Comparison of ENCODE assay signal across 25 cellular contexts in genomic region chr7:1967512-1968396, GRCh38.
A peak's percentile ranks its signal among the peaks of the same experiment; 100 is the strongest.
DNase-seq lines count a peak whose midpoint lies in the region; ATAC-seq, FAIRE-seq and TF ChIP-seq lines count a peak whose summit lies in the region.
"Had no signal": no experiment of that assay in that cellular context is flagged by ENCODE, and none has a peak within 500 bp of the region (broad histone marks: within the 10 kb centered on the region; RNA-seq: fewer than 3 reads in every experiment).

No MANE protein-coding gene starts in this region.

- ATAC-seq in right lobe of liver (no peak), HepG2 (no peak), T-helper 17 cell (no peak), lower lobe of right lung (no peak), aorta (ENCODE audit: low FRiP score) (no peak), HG03025 (IDR thresholded peaks at IDR 0.05; ENCODE audit: low FRiP score, unreplicated experiment) (no peak)
- ATAC-seq: activated T-cell treated with anti-CD3 and anti-CD28 coated beads, Interleukin-2, amount 50 U/mL, for 72 hours; foreskin keratinocyte had no signal

- no peak overlapping the region for H3K4me3 Mint-ChIP-seq in T-helper 17 cell
- H3K4me3 Mint-ChIP-seq: activated naive CD8-positive, alpha-beta T cell; activated T-cell treated with anti-CD3 and anti-CD28 coated beads, Interleukin-2, amount 50 U/mL, for 72 hours had no signal

- peaks cover 12% of the 10 kb centered on the region for H3K4me1 Mint-ChIP-seq in T-helper 17 cell

- no peaks in the 10 kb centered on the region for H4K20me1 ChIP-seq in HepG2 (ENCODE audit: insufficient read depth, low read length)

- peak in 2 of 3 donors; percentile 6 to 43 for DNase-seq in right lobe of liver
- DNase-seq in HepG2 (ENCODE audit: low spot score) = no peak
- peak in 1 of 3 donors; percentile 2 for DNase-seq in T-helper 17 cell
- peak; percentile 37 for DNase-seq in lower lobe of right lung
- DNase-seq in aorta = peak; percentile 39 to 62
- no peak for DNase-seq in NOMO-1 treated with dmso at 0.1 percent for 144 hours (lab: John Stamatoyannopoulos, UW; ENCODE audit: unreplicated experiment)
- no peak for DNase-seq in MV-4-11 (lab: John Stamatoyannopoulos, UW)
- DNase-seq: activated CD4-positive, CD25-positive, alpha-beta regulatory T cell treated with anti-CD3 and anti-CD28 coated beads, Interleukin-2, amount 50 U/mL, for 72 hours; activated T-cell treated with anti-CD3 and anti-CD28 coated beads, Interleukin-2, amount 50 U/mL, for 72 hours; DND-41; effector CD4-positive, alpha-beta T cell; foreskin keratinocyte; immature natural killer cell; NCI-H2081 treated with DMSO at 0.1 percent for 48 hours; NCI-H526; occipital lobe; stimulated activated CD4-positive, alpha-beta T cell treated with anti-CD3 and anti-CD28 coated beads, Interleukin-4, amount 100 ng/mL, for 1 hour; stomach; T1000 had no signal

- H3K9ac ChIP-seq in HepG2 (ENCODE audit: insufficient read depth, low read depth, low read length) = no peak overlapping the region

- H3K79me2 ChIP-seq in HepG2 (ENCODE audit: insufficient read depth, low read length) = no peaks in the 10 kb centered on the region
- H3K79me2 ChIP-seq: hepatocyte had no signal

- no peaks in the 10 kb centered on the region for H3K36me3 ChIP-seq in right lobe of liver
- H3K36me3 ChIP-seq in HepG2 (replicated peaks in 1 of 2; ENCODE audit: control insufficient read depth in 1 of 2, insufficient read depth in 2 of 2, low read length in 2 of 2) = peaks cover 1 to 18% of the 10 kb centered on the region in 2 experiments; a peak in 4 of 5 replicates
- H3K36me3 ChIP-seq in lower lobe of right lung = peaks cover 3% of the 10 kb centered on the region
- H3K36me3 ChIP-seq in aorta (ENCODE audit: control insufficient read depth in 1 of 2, insufficient read depth in 2 of 2, low read length in 1 of 2) = no peaks in the 10 kb centered on the region

- H3K4me3 ChIP-seq in right lobe of liver (no peak overlapping the region), HepG2 (replicated peaks in 1 of 3; ENCODE audit: insufficient read depth in 1 of 3, low read depth in 2 of 3, low read length in 3 of 3) (no peak overlapping the region), lower lobe of right lung (no peak overlapping the region), aorta (ENCODE audit: low read length in 2 of 2) (no peak overlapping the region)
- H3K4me3 ChIP-seq: hepatocyte, stomach, tibial nerve had no signal

- POLR2A ChIA-PET in HepG2 (lab: Yijun Ruan, JAX) = no interaction called here

- TF ChIP-seq EP300 in HepG2 (IDR thresholded peaks at IDR 0.05; ENCODE audit: low read depth in 2 of 2, low read length in 2 of 2) = no peak
- no peak for TF ChIP-seq EP300 in HepG2 (CRISPR knock-in tag; IDR thresholded peaks at IDR 0.05; ENCODE audit: borderline replicate concordance)

- no peak overlapping the region for H2AFZ ChIP-seq in HepG2 (ENCODE audit: low read length)
- H2AFZ ChIP-seq: hepatocyte had no signal

- no peak for FAIRE-seq in HepG2 (lab: Jason Lieb, UNC)
- FAIRE-seq: GM12891 had no signal

- H3K4me1 ChIP-seq in right lobe of liver (peaks cover 0 to 9% (median 0%) of the 10 kb centered on the region in 4 donors), HepG2 (ENCODE audit: insufficient read depth, low read length) (no peaks in the 10 kb centered on the region), lower lobe of right lung (no peaks in the 10 kb centered on the region), aorta (ENCODE audit: control insufficient read depth in 1 of 2, insufficient read depth in 2 of 2, low read length in 2 of 2) (no peaks in the 10 kb centered on the region)
- H3K4me1 ChIP-seq: foreskin keratinocyte, stomach, tibial nerve had no signal

- no peak overlapping the region for H3K4me2 ChIP-seq in HepG2 (ENCODE audit: low read depth, low read length)
- H3K4me2 ChIP-seq: hepatocyte had no signal

- 98% methylated on average over 9 of the region's 45 CpGs for WGBS in right lobe of liver (ENCODE audit: insufficient coverage, low coverage, low lambda C conversion rate, missing lambda C conversion rate)
- WGBS in HepG2 (ENCODE audit: low lambda C conversion rate) = 97% methylated on average over 34 of the region's 45 CpGs
- WGBS in aorta, 2 donors = 96% methylated on average over 45 of the region's 45 CpGs

- no peak for TF ChIP-seq RAD21 in HepG2 (CRISPR knock-in tag; IDR thresholded peaks at IDR 0.05)

- H3K9me3 ChIP-seq in right lobe of liver (no peaks in the 10 kb centered on the region), HepG2 (ENCODE audit: low read length) (no peaks in the 10 kb centered on the region), T-helper 17 cell (ENCODE audit: control insufficient read depth, low read length, poor library complexity, severe bottlenecking) (no peaks in the 10 kb centered on the region), lower lobe of right lung (no peaks in the 10 kb centered on the region), aorta (ENCODE audit: control insufficient read depth, low read length) (no peaks in the 10 kb centered on the region)
- H3K9me3 ChIP-seq: stomach, tibial nerve had no signal

- no peaks in the 10 kb centered on the region for H3K36me3 Mint-ChIP-seq in T-helper 17 cell (ENCODE audit: low read depth)

- CTCF ChIA-PET in HepG2 (lab: Yijun Ruan, JAX; ENCODE audit: low intra/inter-chr PET ratio, low total read pairs) = no interaction called here

- in situ Hi-C loops in HepG2 (cut with HindIII; ENCODE audit: extremely low pct_ligation_motif_present, low pct_unique_long_range_greater_than_20kb) = no loop called here

- H3K27me3 ChIP-seq in right lobe of liver = no peaks in the 10 kb centered on the region
- no peaks in the 10 kb centered on the region for H3K27me3 ChIP-seq in HepG2 (ENCODE audit: control insufficient read depth in 1 of 2, insufficient read depth in 2 of 2, low read length in 2 of 2)
- no peaks in the 10 kb centered on the region for H3K27me3 ChIP-seq in lower lobe of right lung (ENCODE audit: low read depth)
- no peaks in the 10 kb centered on the region for H3K27me3 ChIP-seq in aorta (ENCODE audit: control insufficient read depth in 1 of 2, insufficient read depth in 2 of 2, low read length in 1 of 2)
- H3K27me3 ChIP-seq: foreskin keratinocyte, hepatocyte, stomach, tibial nerve had no signal

- no TSS peak for BruUV-seq in HepG2 (replicated peaks; lab: Mats Ljungman, UMichigan)

- no peak for TF ChIP-seq CTCF in right lobe of liver (IDR thresholded peaks at IDR 0.05)
- TF ChIP-seq CTCF in HepG2 (CRISPR knock-in tag; IDR thresholded peaks at IDR 0.05) = no peak
- no peak for TF ChIP-seq CTCF in lower lobe of right lung (IDR thresholded peaks at IDR 0.05)

- TF ChIP-seq POLR2A in right lobe of liver (IDR thresholded peaks at IDR 0.05) (no peak), HepG2 (IDR thresholded peaks at IDR 0.05; ENCODE audit: insufficient read depth in 1 of 2, low read depth in 2 of 2, low read length in 2 of 2) (no peak)

- intact Hi-C loops in right lobe of liver (cut with DNase I) (no loop called here), HepG2 (cut with micrococcal nuclease; ENCODE audit: unreplicated experiment) (no loop called here), lower lobe of right lung (cut with DNase I) (no loop called here), aorta (cut with DNase I) (no loop called here)

- no peaks in the 10 kb centered on the region for H3K27me3 Mint-ChIP-seq in T-helper 17 cell
- H3K27me3 Mint-ChIP-seq: activated naive CD8-positive, alpha-beta T cell had no signal

- no peak overlapping the region for H3K27ac ChIP-seq in right lobe of liver
- no peak overlapping the region for H3K27ac ChIP-seq in HepG2 (ENCODE audit: extremely low read length, insufficient read depth, low read length)
- H3K27ac ChIP-seq in lower lobe of right lung = no peak overlapping the region
- no peak overlapping the region for H3K27ac ChIP-seq in aorta (ENCODE audit: low read depth in 1 of 2, low read length in 2 of 2)
- H3K27ac ChIP-seq: foreskin keratinocyte, hepatocyte, RWPE1, stomach, tibial nerve had no signal

- H3K27ac Mint-ChIP-seq in T-helper 17 cell = peak overlapping the region; percentile 82
- H3K27ac Mint-ChIP-seq: activated naive CD8-positive, alpha-beta T cell; activated T-cell treated with anti-CD3 and anti-CD28 coated beads, Interleukin-2, amount 50 U/mL, for 72 hours had no signal

TF ChIP-seq in HepG2, 621 proteins besides CTCF, POLR2A, EP300 and RAD21 (continues in another document):
- TF ChIP-seq ZSCAN22 (CRISPR knock-in tag; IDR thresholded peaks at IDR 0.05) (no peak), TP53 (CRISPR knock-in tag; conservative IDR thresholded peaks at IDR 0.05) (no peak), ZBTB43 (CRISPR knock-in tag; conservative IDR thresholded peaks at IDR 0.05) (no peak), ELF1 (CRISPR knock-in tag; IDR thresholded peaks at IDR 0.05) (no peak), CBX5 (CRISPR knock-in tag; IDR thresholded peaks at IDR 0.05; ENCODE audit: borderline replicate concordance) (no peak), ZNF383 (CRISPR knock-in tag; IDR thresholded peaks at IDR 0.05; ENCODE audit: borderline replicate concordance) (no peak), ZNF335 (CRISPR knock-in tag; IDR thresholded peaks at IDR 0.05) (no peak), HIVEP1 (CRISPR knock-in tag; IDR thresholded peaks at IDR 0.05) (no peak), ZNF749 (CRISPR knock-in tag; IDR thresholded peaks at IDR 0.05; ENCODE audit: borderline replicate concordance) (no peak), ZFP1 (CRISPR knock-in tag; IDR thresholded peaks at IDR 0.05) (no peak)

Comparison
In these comparisons a context has a peak if more than half of its experiments do, and no peak if none do; other contexts are left out.
1. DNase-seq: peak in right lobe of liver (2 of 3), lower lobe of right lung (single experiment) and aorta (2 of 2); none in HepG2 (single experiment), NOMO-1 treated with dmso at 0.1 percent for 144 hours (single experiment) and MV-4-11 (single experiment).